Comparison of ENCODE assay signal across 1 cellular context in the genomic region with DNA sequence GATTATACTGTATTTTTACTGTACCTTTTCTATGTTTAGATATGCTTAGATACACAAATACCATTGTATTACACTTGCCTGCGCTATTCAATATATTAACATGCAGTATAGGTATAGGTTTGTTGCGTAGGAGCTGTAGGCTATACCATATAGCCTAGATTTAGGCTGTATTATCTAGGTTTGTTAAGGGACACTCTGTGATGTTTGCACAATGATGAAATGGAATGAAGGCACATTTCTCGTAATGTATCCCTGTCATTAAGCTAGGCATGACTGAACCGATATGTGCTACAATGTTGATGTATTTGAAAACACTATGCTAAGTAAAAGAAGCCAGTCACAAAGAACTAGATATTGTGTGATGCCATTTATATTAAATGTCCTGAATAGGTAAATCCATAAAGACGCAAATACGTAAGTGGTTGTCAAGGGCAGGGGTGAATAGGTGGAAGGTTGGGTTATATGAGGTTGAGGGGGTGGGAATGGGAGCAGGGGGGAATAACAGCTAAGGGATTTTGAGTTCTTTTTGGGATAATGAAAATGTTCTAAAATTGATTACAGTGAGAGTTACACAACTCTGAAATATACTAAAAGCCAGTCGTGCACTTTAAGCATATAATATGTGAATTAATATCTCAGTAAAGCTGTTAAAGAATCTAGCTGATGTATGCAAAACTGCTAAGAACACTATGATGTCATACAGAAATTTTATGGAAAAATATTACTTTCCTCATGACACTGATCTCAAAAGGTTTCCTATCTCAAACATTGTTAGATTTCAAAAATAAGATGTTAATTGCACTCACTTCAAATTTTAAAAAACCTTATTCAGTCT.
TF ChIP-seq lines count a peak whose summit lies in the region.

No MANE protein-coding gene starts in this region.

TF ChIP-seq in HepG2, 621 proteins besides CTCF, POLR2A, EP300 and RAD21 (continued from another document):
- TF ChIP-seq MAFF (IDR thresholded peaks at IDR 0.05; ENCODE audit: low read depth, low read length) (peak; percentile 54; the same call in 1 of the 2 replicates), MAFK (conservative IDR thresholded peaks at IDR 0.05 in 1 of 2, IDR thresholded peaks at IDR 0.05 in 1 of 2; ENCODE audit: low read length in 2 of 2) (peak; percentile 44 to 80; a peak in 3 of 4 replicates), ATF1 (CRISPR knock-in tag; IDR thresholded peaks at IDR 0.05) (0 out of 2 replicates have a peak, but pooled peaks have one; percentile 10), TBP (CRISPR knock-in tag; IDR thresholded peaks at IDR 0.05) (no peak), TRIM24 (CRISPR knock-in tag; IDR thresholded peaks at IDR 0.05) (no peak), NFATC3 (CRISPR knock-in tag; IDR thresholded peaks at IDR 0.05) (no peak), ZNF501 (CRISPR knock-in tag; IDR thresholded peaks at IDR 0.05) (no peak), PHF21A (CRISPR knock-in tag; IDR thresholded peaks at IDR 0.05) (no peak), SOX13 (IDR thresholded peaks at IDR 0.05) (no peak), SOX13 (CRISPR knock-in tag; conservative IDR thresholded peaks at IDR 0.05 in 1 of 2, IDR thresholded peaks at IDR 0.05 in 1 of 2) (no peak), TBX2 (CRISPR knock-in tag; IDR thresholded peaks at IDR 0.05; ENCODE audit: borderline replicate concordance) (no peak), ATF6 (CRISPR knock-in tag; conservative IDR thresholded peaks at IDR 0.05) (no peak), MTF2 (CRISPR knock-in tag; IDR thresholded peaks at IDR 0.05; ENCODE audit: borderline replicate concordance) (no peak), ZNF75D (CRISPR knock-in tag; IDR thresholded peaks at IDR 0.05; ENCODE audit: borderline replicate concordance) (no peak), THYN1 (CRISPR knock-in tag; IDR thresholded peaks at IDR 0.05; ENCODE audit: borderline replicate concordance, low read depth) (no peak), GLI4 (CRISPR knock-in tag; IDR thresholded peaks at IDR 0.05; ENCODE audit: borderline replicate concordance) (no peak), ZNF556 (CRISPR knock-in tag; IDR thresholded peaks at IDR 0.05; ENCODE audit: borderline replicate concordance) (no peak)
- TF ChIP-seq, protein P1, sequence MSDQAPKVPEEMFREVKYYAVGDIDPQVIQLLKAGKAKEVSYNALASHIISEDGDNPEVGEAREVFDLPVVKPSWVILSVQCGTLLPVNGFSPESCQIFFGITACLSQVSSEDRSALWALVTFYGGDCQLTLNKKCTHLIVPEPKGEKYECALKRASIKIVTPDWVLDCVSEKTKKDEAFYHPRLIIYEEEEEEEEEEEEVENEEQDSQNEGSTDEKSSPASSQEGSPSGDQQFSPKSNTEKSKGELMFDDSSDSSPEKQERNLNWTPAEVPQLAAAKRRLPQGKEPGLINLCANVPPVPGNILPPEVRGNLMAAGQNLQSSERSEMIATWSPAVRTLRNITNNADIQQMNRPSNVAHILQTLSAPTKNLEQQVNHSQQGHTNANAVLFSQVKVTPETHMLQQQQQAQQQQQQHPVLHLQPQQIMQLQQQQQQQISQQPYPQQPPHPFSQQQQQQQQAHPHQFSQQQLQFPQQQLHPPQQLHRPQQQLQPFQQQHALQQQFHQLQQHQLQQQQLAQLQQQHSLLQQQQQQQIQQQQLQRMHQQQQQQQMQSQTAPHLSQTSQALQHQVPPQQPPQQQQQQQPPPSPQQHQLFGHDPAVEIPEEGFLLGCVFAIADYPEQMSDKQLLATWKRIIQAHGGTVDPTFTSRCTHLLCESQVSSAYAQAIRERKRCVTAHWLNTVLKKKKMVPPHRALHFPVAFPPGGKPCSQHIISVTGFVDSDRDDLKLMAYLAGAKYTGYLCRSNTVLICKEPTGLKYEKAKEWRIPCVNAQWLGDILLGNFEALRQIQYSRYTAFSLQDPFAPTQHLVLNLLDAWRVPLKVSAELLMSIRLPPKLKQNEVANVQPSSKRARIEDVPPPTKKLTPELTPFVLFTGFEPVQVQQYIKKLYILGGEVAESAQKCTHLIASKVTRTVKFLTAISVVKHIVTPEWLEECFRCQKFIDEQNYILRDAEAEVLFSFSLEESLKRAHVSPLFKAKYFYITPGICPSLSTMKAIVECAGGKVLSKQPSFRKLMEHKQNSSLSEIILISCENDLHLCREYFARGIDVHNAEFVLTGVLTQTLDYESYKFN (CRISPR knock-in tag; conservative IDR thresholded peaks at IDR 0.05) = no peak
TF ChIP-seq in HepG2: peak in this region for 9.
